11 cellular contexts compared by ENCODE assay signal in genomic region chr10:112369495-112370423, GRCh38.
DNase-seq lines count a peak whose midpoint lies in the region; ATAC-seq and TF ChIP-seq lines count a peak whose summit lies in the region.
"Had no signal": no experiment of that assay in that cellular context is flagged by ENCODE, and none has a peak within 500 bp of the region (broad histone marks: within the 10 kb centered on the region; RNA-seq: fewer than 3 reads in every experiment).

No MANE protein-coding gene starts in this region.

- no peaks in the 10 kb centered on the region for H3K27me3 ChIP-seq in brain microvascular endothelial cell (replicated peaks)

- ATAC-seq in GM18505 (IDR thresholded peaks at IDR 0.05; ENCODE audit: unreplicated experiment) (peak; percentile 73), GM19467 (IDR thresholded peaks at IDR 0.05; ENCODE audit: unreplicated experiment) (peak; percentile 93), HG03066 (IDR thresholded peaks at IDR 0.05; ENCODE audit: low read depth, unreplicated experiment) (peak; percentile 85)
- ATAC-seq in effector memory CD8-positive, alpha-beta T cell (replicated peaks), result peak; percentile 99

- no peak for TF ChIP-seq CTCF in RWPE1 (conservative IDR thresholded peaks at IDR 0.05; ENCODE audit: low read depth)
- TF ChIP-seq CTCF in brain microvascular endothelial cell (IDR thresholded peaks at IDR 0.05; ENCODE audit: low read depth, low read length, missing control alignments), result no peak

- H3K4me3 ChIP-seq in brain microvascular endothelial cell (ENCODE audit: low read depth, low read length), result no peak overlapping the region

- no peaks in the 10 kb centered on the region for H3K36me3 ChIP-seq in brain microvascular endothelial cell (replicated peaks)

- CTCF ChIA-PET in RWPE1 (lab: Yijun Ruan, JAX), result no interaction called here

- H3K36me3 Mint-ChIP-seq in effector memory CD8-positive, alpha-beta T cell (ENCODE audit: insufficient read depth), result peaks cover 9% of the 10 kb centered on the region

- no peak for TF ChIP-seq POLR2A in GM18505 (IDR thresholded peaks at IDR 0.05; ENCODE audit: borderline replicate concordance, extremely low read depth, insufficient read depth, insufficient read length)

- peak overlapping the region; percentile 77 to 81 for H3K4me3 Mint-ChIP-seq in effector memory CD8-positive, alpha-beta T cell

- POLR2A ChIA-PET in RWPE1 (lab: Yijun Ruan, JAX; ENCODE audit: low non-redundant PET), result no interaction called here

- H3K9me3 Mint-ChIP-seq in effector memory CD8-positive, alpha-beta T cell, result no peaks in the 10 kb centered on the region

- H3K27me3 Mint-ChIP-seq in effector memory CD8-positive, alpha-beta T cell, result no peaks in the 10 kb centered on the region

- H3K27ac ChIP-seq in RWPE1, result no peak overlapping the region
- no peak overlapping the region for H3K27ac ChIP-seq in brain microvascular endothelial cell

- peak overlapping the region; percentile 97 for H3K27ac Mint-ChIP-seq in effector memory CD8-positive, alpha-beta T cell

- in situ Hi-C loops in brain microvascular endothelial cell (cut with HindIII; ENCODE audit: low pct_ligation_motif_present, low sequenced_read_pairs), result no loop called here

- DNase-seq in effector memory CD8-positive, alpha-beta T cell, result peak; percentile 44 to 53 (median 46)
- no peak for DNase-seq in RWPE1 (ENCODE audit: low spot score)
- no peak for DNase-seq in brain microvascular endothelial cell
- no peak for DNase-seq in epidermal melanocyte (ENCODE audit: insufficient read length, low spot score)
- DNase-seq in activated CD4-positive, alpha-beta T cell treated with anti-CD3 and anti-CD28 coated beads, Interleukin-2, amount 50 U/mL, for 48 hours, result no peak
- DNase-seq: NCI-H226; stimulated activated CD4-positive, alpha-beta T cell treated with anti-CD3 and anti-CD28 coated beads, Interleukin-1b, Interleukin-23, amount 100 ng/mL, for 48 hours; T1000 had no signal

- H3K4me1 Mint-ChIP-seq in effector memory CD8-positive, alpha-beta T cell (ENCODE audit: low read depth in 2 of 2), result peaks cover 35 to 43% of the 10 kb centered on the region in 2 donors

Comparison
In these comparisons a context has a peak if more than half of its experiments do, and no peak if none do; other contexts are left out.
1. DNase-seq: peak in effector memory CD8-positive, alpha-beta T cell (3 of 3); none in RWPE1 (single experiment), brain microvascular endothelial cell (single experiment), epidermal melanocyte (single experiment) and activated CD4-positive, alpha-beta T cell treated with anti-CD3 and anti-CD28 coated beads, Interleukin-2, amount 50 U/mL, for 48 hours (0 of 2).
2. Peak in every context shown above with its lines, with median percentiles within 50 percentile points of each other: ATAC-seq.